ENCODE assay signal across 1 cellular context in the genomic region with DNA sequence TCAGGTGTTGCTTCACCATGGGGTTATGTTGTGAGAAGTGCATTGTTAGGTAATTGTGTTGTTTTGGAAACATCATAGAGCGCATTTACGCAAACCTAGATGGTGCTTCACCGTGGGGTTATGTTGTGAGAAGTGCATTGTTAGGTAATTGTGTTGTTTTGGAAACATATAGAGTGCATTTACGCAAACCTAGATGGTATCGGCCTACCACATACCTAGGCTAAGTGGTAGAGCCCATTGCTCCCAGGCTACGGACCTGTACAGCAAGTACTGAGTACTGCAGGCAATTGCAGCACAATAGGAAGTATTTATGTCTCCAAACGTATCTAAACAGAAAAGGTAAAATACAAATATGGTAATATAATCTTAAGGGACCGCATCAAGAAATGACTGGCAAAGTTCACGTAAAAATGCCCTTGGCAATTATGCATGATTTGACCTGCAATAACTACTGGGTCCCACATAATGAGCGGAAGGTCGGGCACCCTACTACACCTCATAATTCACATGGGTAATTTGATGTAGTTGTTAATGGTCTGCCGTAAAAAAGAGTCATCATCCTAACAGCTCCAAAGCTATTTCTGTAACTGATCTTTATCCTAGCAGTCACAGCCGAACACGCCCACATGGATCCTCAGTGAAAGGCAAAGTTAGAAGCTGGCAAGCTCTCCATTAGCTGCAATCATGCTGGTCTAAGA.
TF ChIP-seq lines count a peak whose summit lies in the region.

No MANE protein-coding gene starts in this region.

TF ChIP-seq in GM23338, 12 proteins besides CTCF, POLR2A, EP300 and RAD21 (continued from another document):
- TF ChIP-seq ZNF462 (CRISPR knock-in tag; IDR thresholded peaks at IDR 0.05) (no peak), EZH2phosphoT487 (IDR thresholded peaks at IDR 0.05; ENCODE audit: unreplicated experiment) (no peak)
